In the genomic region with DNA sequence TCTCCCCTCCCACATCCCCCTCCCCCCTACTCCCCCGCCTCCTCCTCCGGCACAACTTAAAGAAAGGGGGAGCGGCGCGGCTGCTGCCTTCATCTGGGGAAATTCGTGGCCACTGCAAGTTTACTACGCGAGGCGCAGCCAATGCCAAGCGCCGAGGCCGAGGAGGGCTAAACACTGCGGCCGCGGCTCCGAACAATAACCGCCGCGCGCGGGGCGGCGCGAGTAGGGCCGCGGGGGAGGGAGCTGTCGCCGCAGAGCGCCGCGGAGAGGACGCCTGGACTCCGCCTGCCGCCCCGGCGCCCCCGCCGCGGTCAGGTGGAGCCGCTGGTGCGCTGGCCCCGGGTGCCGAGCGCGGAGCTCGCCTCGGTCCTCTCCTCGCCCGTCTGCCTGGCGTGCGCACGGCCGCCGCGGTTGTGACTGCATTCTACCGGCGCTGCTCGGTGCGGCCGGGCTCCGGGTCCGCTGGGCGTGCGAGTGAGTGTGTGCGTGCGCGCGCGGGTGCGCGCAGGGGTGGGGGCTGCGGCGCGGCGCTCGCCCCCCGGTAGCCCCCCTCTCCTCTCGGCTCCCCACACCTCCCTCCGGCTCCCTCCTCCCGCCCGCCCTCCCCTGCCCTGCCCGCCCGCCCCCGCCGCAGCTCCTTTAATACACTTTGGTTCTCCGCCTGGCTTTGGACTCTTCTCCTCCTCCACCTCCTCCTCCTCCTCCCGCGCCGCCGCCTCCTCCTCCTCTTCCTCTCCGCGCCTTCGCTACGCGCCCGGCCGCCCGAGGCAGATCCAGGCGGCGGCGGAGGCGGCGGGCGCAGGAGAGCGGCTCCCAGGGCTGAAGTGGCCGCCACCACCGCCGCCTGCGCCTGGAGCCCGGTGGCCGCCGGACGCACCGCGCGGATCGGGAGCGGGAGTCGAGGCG, we compare ENCODE assay signal across 8 cellular contexts. TPM values are rescaled to one million over a fixed set of nuclear protein-coding genes. Genes with fewer than 3 reads are reported as not detected.
DNase-seq lines count a peak whose midpoint lies in the region; ATAC-seq and TF ChIP-seq lines count a peak whose summit lies in the region.

A gene (plus strand): TSS at position 670 of the 906 bp plus-strand sequence. CDS start 281 bp downstream, outside the sequence.

- H3K9me3 Mint-ChIP-seq in natural killer cell, result no peaks in the 10 kb centered on the region

- H3K4me3 Mint-ChIP-seq in natural killer cell, result peak within 1 kb of the TSS; percentile 65

- no peak for TF ChIP-seq CTCF in epithelial cell of esophagus (IDR thresholded peaks at IDR 0.05; ENCODE audit: insufficient read depth, low read depth, low read length, missing control alignments)
- TF ChIP-seq CTCF in natural killer cell (IDR thresholded peaks at IDR 0.05), result no peak

- peaks cover 14 to 25% of the 10 kb centered on the region in 2 donors for H3K4me1 Mint-ChIP-seq in natural killer cell

- H3K27me3 Mint-ChIP-seq in natural killer cell (ENCODE audit: low read depth in 2 of 2), result peaks cover 48 to 49% of the 10 kb centered on the region in 2 donors

- peak; percentile 8 for TF ChIP-seq EP300 in Ishikawa (IDR thresholded peaks at IDR 0.05; ENCODE audit: borderline replicate concordance)

- intact Hi-C loops in natural killer cell (cut with micrococcal nuclease), result no loop called here

- ATAC-seq in natural killer cell, result peak; percentile 23 to 32 (median 30)
- no peak for ATAC-seq in HG02840 (IDR thresholded peaks at IDR 0.05; ENCODE audit: low FRiP score, unreplicated experiment)
- ATAC-seq in GM19467 (IDR thresholded peaks at IDR 0.05; ENCODE audit: unreplicated experiment), result no peak

- no peak for TF ChIP-seq RAD21 in Ishikawa (IDR thresholded peaks at IDR 0.05; ENCODE audit: low read depth)

- H3K4me3 ChIP-seq in epithelial cell of esophagus (ENCODE audit: low read length), result peak within 1 kb of the TSS; percentile 27

- H3K36me3 Mint-ChIP-seq in natural killer cell, result peaks cover 12% of the 10 kb centered on the region

- H3K27ac Mint-ChIP-seq in natural killer cell, result peak within 1 kb of the TSS in 1 of 2 donors; percentile 14

- DNase-seq in DMS153 treated with DMSO at 0.1 percent for 48 hours (lab: John Stamatoyannopoulos, UW; ENCODE audit: unreplicated experiment) (peak; percentile 57), SW 1271 (lab: John Stamatoyannopoulos, UW) (peak; percentile 68 to 90), epithelial cell of esophagus (ENCODE audit: low read depth) (peak; percentile 47), natural killer cell (no peak), HuH-7.5 (ENCODE audit: low spot score) (no peak)

TF ChIP-seq in Ishikawa, 13 proteins besides CTCF, POLR2A, EP300 and RAD21:
- TF ChIP-seq TEAD4 (IDR thresholded peaks at IDR 0.05) (peak; percentile 28; the same call in 1 of the 2 replicates), EGR1 (IDR thresholded peaks at IDR 0.05) (peak; percentile 70), NFIC (IDR thresholded peaks at IDR 0.05) (peak; percentile 39), TAF1 (IDR thresholded peaks at IDR 0.05; ENCODE audit: low read depth) (peak; percentile 72), ZBTB7A (IDR thresholded peaks at IDR 0.05; ENCODE audit: low read depth) (peak; percentile 84), YY1 (IDR thresholded peaks at IDR 0.05; ENCODE audit: low read depth) (0 out of 2 replicates have a peak, but pooled peaks have one; percentile 14), CEBPB (IDR thresholded peaks at IDR 0.05) (no peak), FOXM1 (IDR thresholded peaks at IDR 0.05; ENCODE audit: borderline replicate concordance, low read depth) (no peak), TCF12 (IDR thresholded peaks at IDR 0.05; ENCODE audit: low read depth) (peak; percentile 51; the same call in 1 of the 2 replicates), CREB1 (IDR thresholded peaks at IDR 0.05; ENCODE audit: low read depth) (no peak)
- TF ChIP-seq, protein P1, sequence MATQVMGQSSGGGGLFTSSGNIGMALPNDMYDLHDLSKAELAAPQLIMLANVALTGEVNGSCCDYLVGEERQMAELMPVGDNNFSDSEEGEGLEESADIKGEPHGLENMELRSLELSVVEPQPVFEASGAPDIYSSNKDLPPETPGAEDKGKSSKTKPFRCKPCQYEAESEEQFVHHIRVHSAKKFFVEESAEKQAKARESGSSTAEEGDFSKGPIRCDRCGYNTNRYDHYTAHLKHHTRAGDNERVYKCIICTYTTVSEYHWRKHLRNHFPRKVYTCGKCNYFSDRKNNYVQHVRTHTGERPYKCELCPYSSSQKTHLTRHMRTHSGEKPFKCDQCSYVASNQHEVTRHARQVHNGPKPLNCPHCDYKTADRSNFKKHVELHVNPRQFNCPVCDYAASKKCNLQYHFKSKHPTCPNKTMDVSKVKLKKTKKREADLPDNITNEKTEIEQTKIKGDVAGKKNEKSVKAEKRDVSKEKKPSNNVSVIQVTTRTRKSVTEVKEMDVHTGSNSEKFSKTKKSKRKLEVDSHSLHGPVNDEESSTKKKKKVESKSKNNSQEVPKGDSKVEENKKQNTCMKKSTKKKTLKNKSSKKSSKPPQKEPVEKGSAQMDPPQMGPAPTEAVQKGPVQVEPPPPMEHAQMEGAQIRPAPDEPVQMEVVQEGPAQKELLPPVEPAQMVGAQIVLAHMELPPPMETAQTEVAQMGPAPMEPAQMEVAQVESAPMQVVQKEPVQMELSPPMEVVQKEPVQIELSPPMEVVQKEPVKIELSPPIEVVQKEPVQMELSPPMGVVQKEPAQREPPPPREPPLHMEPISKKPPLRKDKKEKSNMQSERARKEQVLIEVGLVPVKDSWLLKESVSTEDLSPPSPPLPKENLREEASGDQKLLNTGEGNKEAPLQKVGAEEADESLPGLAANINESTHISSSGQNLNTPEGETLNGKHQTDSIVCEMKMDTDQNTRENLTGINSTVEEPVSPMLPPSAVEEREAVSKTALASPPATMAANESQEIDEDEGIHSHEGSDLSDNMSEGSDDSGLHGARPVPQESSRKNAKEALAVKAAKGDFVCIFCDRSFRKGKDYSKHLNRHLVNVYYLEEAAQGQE (IDR thresholded peaks at IDR 0.05; ENCODE audit: low read depth), result no peak
- TF ChIP-seq, protein P2, sequence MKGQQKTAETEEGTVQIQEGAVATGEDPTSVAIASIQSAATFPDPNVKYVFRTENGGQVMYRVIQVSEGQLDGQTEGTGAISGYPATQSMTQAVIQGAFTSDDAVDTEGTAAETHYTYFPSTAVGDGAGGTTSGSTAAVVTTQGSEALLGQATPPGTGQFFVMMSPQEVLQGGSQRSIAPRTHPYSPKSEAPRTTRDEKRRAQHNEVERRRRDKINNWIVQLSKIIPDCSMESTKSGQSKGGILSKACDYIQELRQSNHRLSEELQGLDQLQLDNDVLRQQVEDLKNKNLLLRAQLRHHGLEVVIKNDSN (IDR thresholded peaks at IDR 0.05), result peak; percentile 16
- TF ChIP-seq, protein P3, sequence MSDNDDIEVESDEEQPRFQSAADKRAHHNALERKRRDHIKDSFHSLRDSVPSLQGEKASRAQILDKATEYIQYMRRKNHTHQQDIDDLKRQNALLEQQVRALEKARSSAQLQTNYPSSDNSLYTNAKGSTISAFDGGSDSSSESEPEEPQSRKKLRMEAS (IDR thresholded peaks at IDR 0.05), result peak; percentile 59; the same call in 1 of the 2 replicates

RNA-seq across cellular contexts. Expression of the gene that starts here (rescaled TPM):
- total RNA-seq in natural killer cell, result not detected

Comparison
In these comparisons a context has a peak if more than half of its experiments do, and no peak if none do; other contexts are left out.
1. Peak in ATAC-seq in natural killer cell; RNA of the gene not detected or under 1 TPM.
2. DNase-seq: peak in DMS153 treated with DMSO at 0.1 percent for 48 hours (single experiment), SW 1271 (2 of 2) and epithelial cell of esophagus (single experiment); none in natural killer cell (single experiment) and HuH-7.5 (single experiment).